In the genomic region with DNA sequence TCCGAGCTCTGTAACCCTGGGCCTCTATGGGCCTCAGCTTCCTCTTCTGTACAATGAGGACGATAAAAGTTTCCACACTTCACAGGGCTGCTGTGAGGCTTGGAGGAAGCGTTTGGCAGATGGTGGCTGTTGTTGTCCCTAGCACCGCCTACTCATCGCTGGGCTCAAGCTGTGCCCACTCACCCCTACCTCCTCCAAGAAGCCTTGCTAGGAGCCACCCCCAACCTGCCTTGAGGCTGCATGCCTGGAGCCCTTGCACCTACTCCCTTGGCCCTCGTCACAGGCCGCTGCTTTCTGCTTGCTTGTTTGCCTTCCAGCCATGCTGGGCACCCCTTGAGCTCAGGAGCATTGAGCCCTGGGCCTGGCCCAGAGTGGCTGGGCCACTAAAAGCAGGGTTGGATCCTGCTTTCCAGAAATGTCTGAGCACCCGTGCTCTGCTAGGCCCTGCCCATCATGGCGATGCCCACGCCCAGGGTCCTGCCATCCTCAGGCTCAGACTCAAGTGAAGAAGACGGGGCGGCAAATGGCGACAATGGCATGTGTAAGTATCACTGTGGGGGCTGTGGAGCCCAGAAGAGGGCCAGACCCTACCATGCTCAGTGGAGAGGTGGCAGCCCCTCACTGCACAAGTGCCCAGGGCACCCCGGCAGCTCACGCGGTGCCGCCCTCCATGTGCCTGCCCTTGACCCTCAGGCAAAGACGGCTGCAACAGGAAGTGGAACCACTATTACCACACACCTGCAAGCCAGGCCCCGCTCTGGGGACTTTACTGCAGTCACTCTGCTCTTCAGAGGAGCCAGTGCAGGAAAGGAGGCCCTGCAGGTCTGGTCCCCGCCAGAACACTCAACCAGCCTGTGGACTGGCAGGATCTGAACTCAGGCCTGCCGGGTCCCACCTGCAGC, we compare ENCODE assay signal across 2 cellular contexts.
TF ChIP-seq lines count a peak whose summit lies in the region.

No MANE protein-coding gene starts in this region.

TF ChIP-seq in liver, 16 proteins besides CTCF, POLR2A, EP300 and RAD21:
- TF ChIP-seq, protein P1, sequence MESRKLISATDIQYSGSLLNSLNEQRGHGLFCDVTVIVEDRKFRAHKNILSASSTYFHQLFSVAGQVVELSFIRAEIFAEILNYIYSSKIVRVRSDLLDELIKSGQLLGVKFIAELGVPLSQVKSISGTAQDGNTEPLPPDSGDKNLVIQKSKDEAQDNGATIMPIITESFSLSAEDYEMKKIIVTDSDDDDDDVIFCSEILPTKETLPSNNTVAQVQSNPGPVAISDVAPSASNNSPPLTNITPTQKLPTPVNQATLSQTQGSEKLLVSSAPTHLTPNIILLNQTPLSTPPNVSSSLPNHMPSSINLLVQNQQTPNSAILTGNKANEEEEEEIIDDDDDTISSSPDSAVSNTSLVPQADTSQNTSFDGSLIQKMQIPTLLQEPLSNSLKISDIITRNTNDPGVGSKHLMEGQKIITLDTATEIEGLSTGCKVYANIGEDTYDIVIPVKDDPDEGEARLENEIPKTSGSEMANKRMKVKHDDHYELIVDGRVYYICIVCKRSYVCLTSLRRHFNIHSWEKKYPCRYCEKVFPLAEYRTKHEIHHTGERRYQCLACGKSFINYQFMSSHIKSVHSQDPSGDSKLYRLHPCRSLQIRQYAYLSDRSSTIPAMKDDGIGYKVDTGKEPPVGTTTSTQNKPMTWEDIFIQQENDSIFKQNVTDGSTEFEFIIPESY (IDR thresholded peaks at IDR 0.05): no peak
- TF ChIP-seq FOXA1 (IDR thresholded peaks at IDR 0.05) (no peak), TAF1 (conservative IDR thresholded peaks at IDR 0.05) (no peak), HNF4A (conservative IDR thresholded peaks at IDR 0.05) (no peak), MAX (IDR thresholded peaks at IDR 0.05) (no peak), RXRA (IDR thresholded peaks at IDR 0.05) (no peak), SP1 (IDR thresholded peaks at IDR 0.05) (no peak), HNF4G (IDR thresholded peaks at IDR 0.05) (no peak), FOXA2 (IDR thresholded peaks at IDR 0.05) (no peak), JUND (IDR thresholded peaks at IDR 0.05) (no peak), REST (IDR thresholded peaks at IDR 0.05) (no peak), GABPA (IDR thresholded peaks at IDR 0.05 in 1 of 2, conservative IDR thresholded peaks at IDR 0.05 in 1 of 2) (no peak), EGR1 (IDR thresholded peaks at IDR 0.05; ENCODE audit: low read depth in 2 of 2) (no peak), NR2F2 (IDR thresholded peaks at IDR 0.05) (no peak)
- TF ChIP-seq, protein P2, sequence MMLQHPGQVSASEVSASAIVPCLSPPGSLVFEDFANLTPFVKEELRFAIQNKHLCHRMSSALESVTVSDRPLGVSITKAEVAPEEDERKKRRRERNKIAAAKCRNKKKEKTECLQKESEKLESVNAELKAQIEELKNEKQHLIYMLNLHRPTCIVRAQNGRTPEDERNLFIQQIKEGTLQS (IDR thresholded peaks at IDR 0.05): no peak

TF ChIP-seq in HepG2, 621 proteins besides CTCF, POLR2A, EP300 and RAD21:
- no peak for TF ChIP-seq TOPORS (CRISPR knock-in tag; IDR thresholded peaks at IDR 0.05)
- TF ChIP-seq PTBP1 (IDR thresholded peaks at IDR 0.05; ENCODE audit: low read depth, low read length, poor library complexity, severe bottlenecking): no peak
- TF ChIP-seq, protein P3, sequence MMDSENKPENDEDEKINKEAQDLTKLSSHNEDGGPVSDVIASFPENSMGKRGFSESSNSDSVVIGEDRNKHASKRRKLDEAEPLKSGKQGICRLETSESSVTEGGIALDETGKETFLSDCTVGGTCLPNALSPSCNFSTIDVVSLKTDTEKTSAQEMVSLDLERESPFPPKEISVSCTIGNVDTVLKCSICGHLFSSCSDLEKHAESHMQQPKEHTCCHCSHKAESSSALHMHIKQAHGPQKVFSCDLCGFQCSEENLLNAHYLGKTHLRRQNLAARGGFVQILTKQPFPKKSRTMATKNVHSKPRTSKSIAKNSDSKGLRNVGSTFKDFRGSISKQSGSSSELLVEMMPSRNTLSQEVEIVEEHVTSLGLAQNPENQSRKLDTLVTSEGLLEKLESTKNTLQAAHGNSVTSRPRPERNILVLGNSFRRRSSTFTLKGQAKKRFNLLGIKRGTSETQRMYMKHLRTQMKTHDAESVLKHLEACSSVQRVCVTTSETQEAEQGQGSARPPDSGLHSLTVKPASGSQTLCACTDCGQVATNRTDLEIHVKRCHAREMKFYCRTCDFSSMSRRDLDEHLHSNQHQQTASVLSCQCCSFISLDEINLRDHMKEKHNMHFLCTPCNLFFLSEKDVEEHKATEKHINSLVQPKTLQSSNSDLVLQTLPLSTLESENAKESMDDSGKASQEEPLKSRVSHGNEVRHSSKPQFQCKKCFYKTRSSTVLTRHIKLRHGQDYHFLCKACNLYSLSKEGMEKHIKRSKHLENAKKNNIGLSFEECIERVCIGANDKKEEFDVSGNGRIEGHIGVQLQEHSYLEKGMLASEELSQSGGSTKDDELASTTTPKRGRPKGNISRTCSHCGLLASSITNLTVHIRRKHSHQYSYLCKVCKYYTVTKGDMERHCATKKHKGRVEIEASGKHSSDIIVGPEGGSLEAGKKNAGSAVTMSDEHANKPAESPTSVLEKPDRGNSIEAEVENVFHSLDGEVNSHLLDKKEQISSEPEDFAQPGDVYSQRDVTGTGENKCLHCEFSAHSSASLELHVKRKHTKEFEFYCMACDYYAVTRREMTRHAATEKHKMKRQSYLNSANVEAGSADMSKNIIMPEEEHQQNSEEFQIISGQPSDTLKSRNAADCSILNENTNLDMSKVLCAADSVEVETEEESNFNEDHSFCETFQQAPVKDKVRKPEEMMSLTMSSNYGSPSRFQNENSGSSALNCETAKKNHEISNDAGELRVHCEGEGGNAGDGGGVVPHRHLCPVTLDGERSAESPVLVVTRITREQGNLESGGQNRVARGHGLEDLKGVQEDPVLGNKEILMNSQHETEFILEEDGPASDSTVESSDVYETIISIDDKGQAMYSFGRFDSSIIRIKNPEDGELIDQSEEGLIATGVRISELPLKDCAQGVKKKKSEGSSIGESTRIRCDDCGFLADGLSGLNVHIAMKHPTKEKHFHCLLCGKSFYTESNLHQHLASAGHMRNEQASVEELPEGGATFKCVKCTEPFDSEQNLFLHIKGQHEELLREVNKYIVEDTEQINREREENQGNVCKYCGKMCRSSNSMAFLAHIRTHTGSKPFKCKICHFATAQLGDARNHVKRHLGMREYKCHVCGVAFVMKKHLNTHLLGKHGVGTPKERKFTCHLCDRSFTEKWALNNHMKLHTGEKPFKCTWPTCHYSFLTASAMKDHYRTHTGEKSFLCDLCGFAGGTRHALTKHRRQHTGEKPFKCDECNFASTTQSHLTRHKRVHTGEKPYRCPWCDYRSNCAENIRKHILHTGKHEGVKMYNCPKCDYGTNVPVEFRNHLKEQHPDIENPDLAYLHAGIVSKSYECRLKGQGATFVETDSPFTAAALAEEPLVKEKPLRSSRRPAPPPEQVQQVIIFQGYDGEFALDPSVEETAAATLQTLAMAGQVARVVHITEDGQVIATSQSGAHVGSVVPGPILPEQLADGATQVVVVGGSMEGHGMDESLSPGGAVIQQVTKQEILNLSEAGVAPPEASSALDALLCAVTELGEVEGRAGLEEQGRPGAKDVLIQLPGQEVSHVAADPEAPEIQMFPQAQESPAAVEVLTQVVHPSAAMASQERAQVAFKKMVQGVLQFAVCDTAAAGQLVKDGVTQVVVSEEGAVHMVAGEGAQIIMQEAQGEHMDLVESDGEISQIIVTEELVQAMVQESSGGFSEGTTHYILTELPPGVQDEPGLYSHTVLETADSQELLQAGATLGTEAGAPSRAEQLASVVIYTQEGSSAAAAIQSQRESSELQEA (CRISPR knock-in tag; IDR thresholded peaks at IDR 0.05; ENCODE audit: not compliant biosample characterization): no peak
- no peak for TF ChIP-seq MXD3 (CRISPR knock-in tag; IDR thresholded peaks at IDR 0.05)
- TF ChIP-seq ZNF703 (CRISPR knock-in tag; IDR thresholded peaks at IDR 0.05; ENCODE audit: borderline replicate concordance): no peak
- no peak for TF ChIP-seq NFE2L2 (IDR thresholded peaks at IDR 0.05; ENCODE audit: low read length)
- no peak for TF ChIP-seq MBD4 (IDR thresholded peaks at IDR 0.05; ENCODE audit: borderline replicate concordance, low read length)
- TF ChIP-seq, protein P4, sequence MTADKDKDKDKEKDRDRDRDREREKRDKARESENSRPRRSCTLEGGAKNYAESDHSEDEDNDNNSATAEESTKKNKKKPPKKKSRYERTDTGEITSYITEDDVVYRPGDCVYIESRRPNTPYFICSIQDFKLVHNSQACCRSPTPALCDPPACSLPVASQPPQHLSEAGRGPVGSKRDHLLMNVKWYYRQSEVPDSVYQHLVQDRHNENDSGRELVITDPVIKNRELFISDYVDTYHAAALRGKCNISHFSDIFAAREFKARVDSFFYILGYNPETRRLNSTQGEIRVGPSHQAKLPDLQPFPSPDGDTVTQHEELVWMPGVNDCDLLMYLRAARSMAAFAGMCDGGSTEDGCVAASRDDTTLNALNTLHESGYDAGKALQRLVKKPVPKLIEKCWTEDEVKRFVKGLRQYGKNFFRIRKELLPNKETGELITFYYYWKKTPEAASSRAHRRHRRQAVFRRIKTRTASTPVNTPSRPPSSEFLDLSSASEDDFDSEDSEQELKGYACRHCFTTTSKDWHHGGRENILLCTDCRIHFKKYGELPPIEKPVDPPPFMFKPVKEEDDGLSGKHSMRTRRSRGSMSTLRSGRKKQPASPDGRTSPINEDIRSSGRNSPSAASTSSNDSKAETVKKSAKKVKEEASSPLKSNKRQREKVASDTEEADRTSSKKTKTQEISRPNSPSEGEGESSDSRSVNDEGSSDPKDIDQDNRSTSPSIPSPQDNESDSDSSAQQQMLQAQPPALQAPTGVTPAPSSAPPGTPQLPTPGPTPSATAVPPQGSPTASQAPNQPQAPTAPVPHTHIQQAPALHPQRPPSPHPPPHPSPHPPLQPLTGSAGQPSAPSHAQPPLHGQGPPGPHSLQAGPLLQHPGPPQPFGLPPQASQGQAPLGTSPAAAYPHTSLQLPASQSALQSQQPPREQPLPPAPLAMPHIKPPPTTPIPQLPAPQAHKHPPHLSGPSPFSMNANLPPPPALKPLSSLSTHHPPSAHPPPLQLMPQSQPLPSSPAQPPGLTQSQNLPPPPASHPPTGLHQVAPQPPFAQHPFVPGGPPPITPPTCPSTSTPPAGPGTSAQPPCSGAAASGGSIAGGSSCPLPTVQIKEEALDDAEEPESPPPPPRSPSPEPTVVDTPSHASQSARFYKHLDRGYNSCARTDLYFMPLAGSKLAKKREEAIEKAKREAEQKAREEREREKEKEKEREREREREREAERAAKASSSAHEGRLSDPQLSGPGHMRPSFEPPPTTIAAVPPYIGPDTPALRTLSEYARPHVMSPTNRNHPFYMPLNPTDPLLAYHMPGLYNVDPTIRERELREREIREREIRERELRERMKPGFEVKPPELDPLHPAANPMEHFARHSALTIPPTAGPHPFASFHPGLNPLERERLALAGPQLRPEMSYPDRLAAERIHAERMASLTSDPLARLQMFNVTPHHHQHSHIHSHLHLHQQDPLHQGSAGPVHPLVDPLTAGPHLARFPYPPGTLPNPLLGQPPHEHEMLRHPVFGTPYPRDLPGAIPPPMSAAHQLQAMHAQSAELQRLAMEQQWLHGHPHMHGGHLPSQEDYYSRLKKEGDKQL (CRISPR knock-in tag; IDR thresholded peaks at IDR 0.05; ENCODE audit: low read depth): no peak
- TF ChIP-seq ZNF335 (CRISPR knock-in tag; IDR thresholded peaks at IDR 0.05): no peak
- TF ChIP-seq, protein P5, sequence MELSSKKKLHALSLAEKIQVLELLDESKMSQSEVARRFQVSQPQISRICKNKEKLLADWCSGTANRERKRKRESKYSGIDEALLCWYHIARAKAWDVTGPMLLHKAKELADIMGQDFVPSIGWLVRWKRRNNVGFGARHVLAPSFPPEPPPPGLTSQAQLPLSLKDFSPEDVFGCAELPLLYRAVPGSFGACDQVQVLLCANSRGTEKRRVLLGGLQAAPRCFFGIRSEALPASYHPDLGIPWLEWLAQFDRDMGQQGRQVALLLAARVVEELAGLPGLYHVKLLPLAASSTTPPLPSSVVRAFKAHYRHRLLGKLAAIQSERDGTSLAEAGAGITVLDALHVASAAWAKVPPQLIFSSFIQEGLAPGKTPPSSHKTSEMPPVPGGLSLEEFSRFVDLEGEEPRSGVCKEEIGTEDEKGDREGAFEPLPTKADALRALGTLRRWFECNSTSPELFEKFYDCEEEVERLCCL (CRISPR knock-in tag; IDR thresholded peaks at IDR 0.05; ENCODE audit: borderline replicate concordance): no peak
- no peak for TF ChIP-seq NCOA5 (CRISPR knock-in tag; IDR thresholded peaks at IDR 0.05)
- no peak for TF ChIP-seq ZNF326 (CRISPR knock-in tag; IDR thresholded peaks at IDR 0.05; ENCODE audit: borderline replicate concordance)
